In genomic region chr6:87407531-87407895, GRCh38 we compare ENCODE assay signal across 8 cellular contexts. TPM values are rescaled to one million over a fixed set of nuclear protein-coding genes. Genes with fewer than 3 reads are reported as not detected.
DNase-seq lines count a peak whose midpoint lies in the region; ATAC-seq, FAIRE-seq and TF ChIP-seq lines count a peak whose summit lies in the region.

No MANE protein-coding gene starts in this region.

- no peak for TF ChIP-seq POLR2A in breast epithelium (IDR thresholded peaks at IDR 0.05)

- H3K36me3 ChIP-seq in breast epithelium: no peaks in the 10 kb centered on the region

- no peaks in the 10 kb centered on the region for H3K4me1 ChIP-seq in breast epithelium

- H3K27me3 Mint-ChIP-seq in stimulated activated naive CD8-positive, alpha-beta T cell treated with anti-CD3 and anti-CD28 coated beads, Interleukin-15, amount 100 ng/mL, for 72 hours: peaks cover 39% of the 10 kb centered on the region

- peak overlapping the region; percentile 90 to 95 for H3K27ac ChIP-seq in breast epithelium

- H3K27ac Mint-ChIP-seq in stimulated activated naive CD8-positive, alpha-beta T cell treated with anti-CD3 and anti-CD28 coated beads, Interleukin-15, amount 100 ng/mL, for 72 hours: no peak overlapping the region

- H3K4me1 Mint-ChIP-seq in stimulated activated naive CD8-positive, alpha-beta T cell treated with anti-CD3 and anti-CD28 coated beads, Interleukin-15, amount 100 ng/mL, for 72 hours: peaks cover 11% of the 10 kb centered on the region

- H3K4me3 Mint-ChIP-seq in stimulated activated naive CD8-positive, alpha-beta T cell treated with anti-CD3 and anti-CD28 coated beads, Interleukin-15, amount 100 ng/mL, for 72 hours: peak overlapping the region; percentile 86 to 87

- H3K4me3 ChIP-seq in GM12875 (ENCODE audit: low read depth, low read length) (peak overlapping the region; percentile 85), breast epithelium (peak overlapping the region; percentile 87 to 98 (median 88))

- H3K9me3 Mint-ChIP-seq in stimulated activated naive CD8-positive, alpha-beta T cell treated with anti-CD3 and anti-CD28 coated beads, Interleukin-15, amount 100 ng/mL, for 72 hours: no peaks in the 10 kb centered on the region

- TF ChIP-seq CTCF in GM12875 (IDR thresholded peaks at IDR 0.05; ENCODE audit: borderline replicate concordance, insufficient read depth, low read depth, low read length): no peak
- TF ChIP-seq CTCF in breast epithelium (IDR thresholded peaks at IDR 0.05): no peak

- ATAC-seq in HG02973 (IDR thresholded peaks at IDR 0.05; ENCODE audit: unreplicated experiment): peak; percentile 12
- no peak for ATAC-seq in stimulated activated naive CD8-positive, alpha-beta T cell treated with anti-CD3 and anti-CD28 coated beads, Interleukin-15, amount 100 ng/mL, for 72 hours
- no peak for ATAC-seq in GM18520 (IDR thresholded peaks at IDR 0.05; ENCODE audit: unreplicated experiment)

- peak; percentile 53 for FAIRE-seq in A204.1 (lab: Jason Lieb, UNC)

- H3K27me3 ChIP-seq in breast epithelium: no peaks in the 10 kb centered on the region

- intact Hi-C loops in breast epithelium (cut with DNase I; ENCODE audit: low total_unique reads): no loop called here

- no peaks in the 10 kb centered on the region for H3K9me3 ChIP-seq in breast epithelium

- peak; percentile 40 for DNase-seq in NCI-H82 treated with DMSO at 0.1 percent for 48 hours (lab: John Stamatoyannopoulos, UW; ENCODE audit: unreplicated experiment)
- DNase-seq in breast epithelium (ENCODE audit: low spot score in 2 of 2): no peak
- DNase-seq in kidney glomerular epithelial cell (lab: John Stamatoyannopoulos, UW): peak; percentile 76
- DNase-seq in stimulated activated naive CD8-positive, alpha-beta T cell treated with anti-CD3 and anti-CD28 coated beads, Interleukin-15, amount 100 ng/mL, for 72 hours: no peak

RNA-seq across cellular contexts. Expression of gene CFAP206, which starts 0.3 kb away (rescaled TPM):
- 1 to 10 TPM in 1 of 3 donors, under 1 TPM in 2; 0.64 to 2.0 (median 0.66) TPM for total RNA-seq in breast epithelium

Comparison
In these comparisons a context has a peak if more than half of its experiments do, and no peak if none do; other contexts are left out.
1. DNase-seq: peak in NCI-H82 treated with DMSO at 0.1 percent for 48 hours (single experiment) and kidney glomerular epithelial cell (single experiment); none in breast epithelium (0 of 2) and stimulated activated naive CD8-positive, alpha-beta T cell treated with anti-CD3 and anti-CD28 coated beads, Interleukin-15, amount 100 ng/mL, for 72 hours (0 of 2).